ENCODE assay signal across 8 cellular contexts in genomic region chr6:138590796-138591709, GRCh38.
DNase-seq lines count a peak whose midpoint lies in the region; ATAC-seq and TF ChIP-seq lines count a peak whose summit lies in the region.

No MANE protein-coding gene starts in this region.

- no peaks in the 10 kb centered on the region for H3K36me3 ChIP-seq in neutrophil

- ATAC-seq in HG03354 (IDR thresholded peaks at IDR 0.05; ENCODE audit: poor library complexity, severe bottlenecking, unreplicated experiment) (peak; percentile 28), GM21825 (IDR thresholded peaks at IDR 0.05; ENCODE audit: unreplicated experiment) (no peak), HG02642 (IDR thresholded peaks at IDR 0.05; ENCODE audit: poor library complexity, unreplicated experiment) (no peak)

- DNase-seq in EL (peak; percentile 76), NCI-H69 (lab: John Stamatoyannopoulos, UW) (peak; percentile 91), foreskin fibroblast (peak; percentile 69 to 90)
- DNase-seq in activated CD8-positive, alpha-beta memory T cell treated with anti-CD3 and anti-CD28 coated beads, Interleukin-2, amount 50 U/mL, for 1 hour (ENCODE audit: extremely low read depth): peak; percentile 8

- H3K27ac ChIP-seq in neutrophil: no peak overlapping the region

- TF ChIP-seq CTCF in foreskin fibroblast (IDR thresholded peaks at IDR 0.05; ENCODE audit: low read depth, low read length) (peak; percentile 93), neutrophil (IDR thresholded peaks at IDR 0.05) (peak; percentile 65)

- no peaks in the 10 kb centered on the region for H3K9me3 ChIP-seq in neutrophil

- H3K27me3 ChIP-seq in neutrophil: peaks cover 40% of the 10 kb centered on the region

- H3K4me3 ChIP-seq in foreskin fibroblast (ENCODE audit: low read depth in 1 of 2, low read length in 2 of 2): no peak overlapping the region
- no peak overlapping the region for H3K4me3 ChIP-seq in neutrophil (ENCODE audit: low read depth in 1 of 2, low read length in 1 of 2)

- H3K4me1 ChIP-seq in neutrophil (ENCODE audit: control insufficient read depth in 1 of 2, insufficient read depth in 1 of 2, low read depth in 1 of 2, low read length in 1 of 2): no peaks in the 10 kb centered on the region

Comparison
In these comparisons a context has a peak if more than half of its experiments do, and no peak if none do; other contexts are left out.
1. DNase-seq: peak in every context shown above with its lines; median percentile 91 in NCI-H69; 80 in foreskin fibroblast; 76 in EL; 8 in activated CD8-positive, alpha-beta memory T cell treated with anti-CD3 and anti-CD28 coated beads, Interleukin-2, amount 50 U/mL, for 1 hour.